Comparison of ENCODE assay signal across 14 cellular contexts in the genomic region with DNA sequence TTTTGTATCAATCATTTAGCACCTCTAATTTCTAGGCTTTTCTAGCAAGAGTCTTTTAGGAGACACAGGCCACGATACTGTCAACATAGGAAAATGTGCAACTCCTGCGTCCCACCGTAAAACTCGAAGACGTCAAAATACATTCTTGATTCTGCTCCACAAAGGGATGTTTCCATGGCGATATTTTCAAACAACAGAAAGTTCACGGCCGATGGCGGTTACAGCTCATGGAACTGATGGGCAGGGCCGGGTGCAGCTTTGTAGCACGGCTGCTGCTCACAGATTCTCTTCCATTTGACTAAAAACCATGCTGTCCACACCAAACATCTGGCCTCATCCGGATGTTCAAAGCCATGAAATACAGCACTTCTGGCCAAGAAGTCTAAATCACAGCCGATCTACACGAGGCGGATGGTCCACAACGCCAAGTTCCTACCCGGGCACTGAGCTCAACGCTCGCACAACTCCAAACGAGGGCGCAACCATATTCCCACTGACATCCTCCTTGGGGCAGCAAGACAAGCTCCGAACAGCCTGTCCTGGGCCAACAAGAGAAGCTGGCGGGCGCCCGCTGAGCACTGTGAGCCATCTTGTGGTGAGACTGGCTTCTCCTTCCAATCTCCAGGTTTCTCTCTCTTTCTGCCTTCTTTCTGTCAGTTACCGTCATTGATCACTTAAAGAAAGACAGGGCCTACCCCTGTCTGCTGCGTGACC.
A peak's percentile ranks its signal among the peaks of the same experiment; 100 is the strongest.
DNase-seq lines count a peak whose midpoint lies in the region; ATAC-seq, FAIRE-seq and TF ChIP-seq lines count a peak whose summit lies in the region.
"Had no signal": no experiment of that assay in that cellular context is flagged by ENCODE, and none has a peak within 500 bp of the region (broad histone marks: within the 10 kb centered on the region; RNA-seq: fewer than 3 reads in every experiment).

No MANE protein-coding gene starts in this region.

- no peak overlapping the region for H3K4me2 ChIP-seq in HepG2 (ENCODE audit: low read depth, low read length)

- no peak for TF ChIP-seq RAD21 in HepG2 (CRISPR knock-in tag; IDR thresholded peaks at IDR 0.05)

- DNase-seq in HepG2 (ENCODE audit: low spot score) = no peak
- no peak for DNase-seq in right lobe of liver
- DNase-seq in astrocyte of the spinal cord (ENCODE audit: low read depth, low spot score) = peak; percentile 25
- no peak for DNase-seq in DMS153 (lab: John Stamatoyannopoulos, UW)
- no peak for DNase-seq in AG08395 (ENCODE audit: low spot score)
- DNase-seq in WERI-Rb-1 = no peak
- DNase-seq: foreskin fibroblast; NCI-H1048; NCI-H524 treated with DMSO at 0.1 percent for 48 hours; occipital lobe; RPMI8226; stimulated activated CD4-positive, alpha-beta T cell treated with anti-CD3 and anti-CD28 coated beads, Interleukin-15, amount 100 ng/mL, for 24 hours had no signal

- peaks cover 63% of the 10 kb centered on the region for H4K20me1 ChIP-seq in HepG2 (ENCODE audit: insufficient read depth, low read length)

- POLR2A ChIA-PET in HepG2 (lab: Yijun Ruan, JAX) = interaction anchor here (0.6 kb wide), 1 partner anchor 35 kb away, joined by 3 read pairs; no protein-coding TSS in a partner anchor

- intact Hi-C loops in HepG2 (cut with micrococcal nuclease; ENCODE audit: unreplicated experiment) (no loop called here), right lobe of liver (cut with DNase I) (no loop called here)

- TF ChIP-seq POLR2A in HepG2 (IDR thresholded peaks at IDR 0.05; ENCODE audit: insufficient read depth in 1 of 2, low read depth in 2 of 2, low read length in 2 of 2) = no peak
- no peak for TF ChIP-seq POLR2A in right lobe of liver (IDR thresholded peaks at IDR 0.05)

- H3K4me1 ChIP-seq in HepG2 (ENCODE audit: insufficient read depth, low read length) (peaks cover 61% of the 10 kb centered on the region), right lobe of liver (peaks cover 0 to 14% (median 3%) of the 10 kb centered on the region in 4 donors), mesodermal cell (ENCODE audit: control insufficient read depth, insufficient read depth, low read length, poor library complexity, severe bottlenecking) (peaks cover 9% of the 10 kb centered on the region)

- no TSS peak for BruUV-seq in HepG2 (replicated peaks; lab: Mats Ljungman, UMichigan)

- H3K27ac ChIP-seq in HepG2 (ENCODE audit: extremely low read length, insufficient read depth, low read length) (no peak overlapping the region), right lobe of liver (no peak overlapping the region), mesodermal cell (ENCODE audit: low read depth, low read length, severe bottlenecking) (peak overlapping the region; percentile 26), WERI-Rb-1 (no peak overlapping the region)

- in situ Hi-C loops in HepG2 (cut with HindIII; ENCODE audit: extremely low pct_ligation_motif_present, low pct_unique_long_range_greater_than_20kb) (no loop called here), astrocyte of the spinal cord (cut with HindIII; ENCODE audit: low sequenced_read_pairs) (no loop called here)

- H3K36me3 ChIP-seq in HepG2 (replicated peaks in 1 of 2; ENCODE audit: control insufficient read depth in 1 of 2, insufficient read depth in 2 of 2, low read length in 2 of 2) (peaks cover 19 to 50% of the 10 kb centered on the region in 2 experiments; a peak in 4 of 5 replicates), right lobe of liver (peaks cover 0 to 5% (median 0%) of the 10 kb centered on the region in 4 donors), mesodermal cell (ENCODE audit: control insufficient read depth, insufficient read depth, low read length) (peaks cover 45% of the 10 kb centered on the region), WERI-Rb-1 (no peaks in the 10 kb centered on the region; the same call in 1 of the 2 replicates)

- H3K79me2 ChIP-seq in HepG2 (ENCODE audit: insufficient read depth, low read length) = peaks cover 66% of the 10 kb centered on the region

- no peak overlapping the region for H3K9ac ChIP-seq in HepG2 (ENCODE audit: insufficient read depth, low read depth, low read length)

- H3K27me3 ChIP-seq in HepG2 (ENCODE audit: control insufficient read depth in 1 of 2, insufficient read depth in 2 of 2, low read length in 2 of 2) (no peaks in the 10 kb centered on the region), right lobe of liver (no peaks in the 10 kb centered on the region), WERI-Rb-1 (ENCODE audit: insufficient read depth, low read depth, severe bottlenecking) (no peaks in the 10 kb centered on the region)

- CTCF ChIA-PET in HepG2 (lab: Yijun Ruan, JAX; ENCODE audit: low intra/inter-chr PET ratio, low total read pairs) = no interaction called here

- TF ChIP-seq EP300 in HepG2 (IDR thresholded peaks at IDR 0.05; ENCODE audit: low read depth in 2 of 2, low read length in 2 of 2) (no peak), HepG2 (CRISPR knock-in tag; IDR thresholded peaks at IDR 0.05; ENCODE audit: borderline replicate concordance) (no peak)

- no peak for FAIRE-seq in HepG2 (lab: Jason Lieb, UNC)

- H2AFZ ChIP-seq in HepG2 (ENCODE audit: low read length) = no peak overlapping the region

- H3K4me3 ChIP-seq in HepG2 (replicated peaks in 1 of 3; ENCODE audit: insufficient read depth in 1 of 3, low read depth in 2 of 3, low read length in 3 of 3) = no peak overlapping the region
- no peak overlapping the region for H3K4me3 ChIP-seq in right lobe of liver
- H3K4me3 ChIP-seq in astrocyte of the spinal cord (ENCODE audit: low read depth, low read length) = no peak overlapping the region
- H3K4me3 ChIP-seq in mesodermal cell (ENCODE audit: extremely low read depth, insufficient read depth, low read length, poor library complexity, severe bottlenecking) = no peak overlapping the region
- H3K4me3 ChIP-seq in WERI-Rb-1 (ENCODE audit: low read depth, low read length) = no peak overlapping the region

- no peaks in the 10 kb centered on the region for H3K9me3 ChIP-seq in HepG2 (ENCODE audit: low read length)
- H3K9me3 ChIP-seq in right lobe of liver = no peaks in the 10 kb centered on the region
- H3K9me3 ChIP-seq in mesodermal cell (ENCODE audit: control insufficient read depth, low read length) = no peaks in the 10 kb centered on the region
- H3K9me3 ChIP-seq in WERI-Rb-1 (ENCODE audit: severe bottlenecking) = no peaks in the 10 kb centered on the region

- WGBS in HepG2 (ENCODE audit: low lambda C conversion rate) = 96% methylated on average over 27 of the region's 27 CpGs
- WGBS in right lobe of liver (ENCODE audit: insufficient coverage, low coverage, low lambda C conversion rate, missing lambda C conversion rate) = 88% methylated on average over 16 of the region's 27 CpGs
- 92 to 94% methylated on average over 24 to 27 of the region's 27 CpGs for WGBS in mesodermal cell (ENCODE audit: insufficient coverage in 2 of 2), 2 experiments

- ATAC-seq in HepG2 (no peak), right lobe of liver (no peak), GM21786 (IDR thresholded peaks at IDR 0.05; ENCODE audit: unreplicated experiment) (no peak)

- TF ChIP-seq CTCF in HepG2 (CRISPR knock-in tag; IDR thresholded peaks at IDR 0.05) (0 out of 2 replicates have a peak, but pooled peaks have one; percentile 3), right lobe of liver (IDR thresholded peaks at IDR 0.05) (no peak), astrocyte of the spinal cord (IDR thresholded peaks at IDR 0.05; ENCODE audit: low read depth, low read length) (no peak), WERI-Rb-1 (IDR thresholded peaks at IDR 0.05; ENCODE audit: low read depth, low read length) (no peak)

TF ChIP-seq in HepG2, 621 proteins besides CTCF, POLR2A, EP300 and RAD21 (continues in another document):
- TF ChIP-seq, protein P1, sequence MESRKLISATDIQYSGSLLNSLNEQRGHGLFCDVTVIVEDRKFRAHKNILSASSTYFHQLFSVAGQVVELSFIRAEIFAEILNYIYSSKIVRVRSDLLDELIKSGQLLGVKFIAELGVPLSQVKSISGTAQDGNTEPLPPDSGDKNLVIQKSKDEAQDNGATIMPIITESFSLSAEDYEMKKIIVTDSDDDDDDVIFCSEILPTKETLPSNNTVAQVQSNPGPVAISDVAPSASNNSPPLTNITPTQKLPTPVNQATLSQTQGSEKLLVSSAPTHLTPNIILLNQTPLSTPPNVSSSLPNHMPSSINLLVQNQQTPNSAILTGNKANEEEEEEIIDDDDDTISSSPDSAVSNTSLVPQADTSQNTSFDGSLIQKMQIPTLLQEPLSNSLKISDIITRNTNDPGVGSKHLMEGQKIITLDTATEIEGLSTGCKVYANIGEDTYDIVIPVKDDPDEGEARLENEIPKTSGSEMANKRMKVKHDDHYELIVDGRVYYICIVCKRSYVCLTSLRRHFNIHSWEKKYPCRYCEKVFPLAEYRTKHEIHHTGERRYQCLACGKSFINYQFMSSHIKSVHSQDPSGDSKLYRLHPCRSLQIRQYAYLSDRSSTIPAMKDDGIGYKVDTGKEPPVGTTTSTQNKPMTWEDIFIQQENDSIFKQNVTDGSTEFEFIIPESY (CRISPR knock-in tag; IDR thresholded peaks at IDR 0.05) = peak; percentile 84
- TF ChIP-seq SRSF1 (optimal IDR thresholded peaks at IDR 0.05; ENCODE audit: low read depth, low read length) (peak; percentile 15), ZNF678 (CRISPR knock-in tag; IDR thresholded peaks at IDR 0.05) (0 out of 2 replicates have a peak, but pooled peaks have one; percentile 38), RBM22 (optimal IDR thresholded peaks at IDR 0.05; ENCODE audit: low read length) (peak; percentile 7)
- TF ChIP-seq, protein P2, sequence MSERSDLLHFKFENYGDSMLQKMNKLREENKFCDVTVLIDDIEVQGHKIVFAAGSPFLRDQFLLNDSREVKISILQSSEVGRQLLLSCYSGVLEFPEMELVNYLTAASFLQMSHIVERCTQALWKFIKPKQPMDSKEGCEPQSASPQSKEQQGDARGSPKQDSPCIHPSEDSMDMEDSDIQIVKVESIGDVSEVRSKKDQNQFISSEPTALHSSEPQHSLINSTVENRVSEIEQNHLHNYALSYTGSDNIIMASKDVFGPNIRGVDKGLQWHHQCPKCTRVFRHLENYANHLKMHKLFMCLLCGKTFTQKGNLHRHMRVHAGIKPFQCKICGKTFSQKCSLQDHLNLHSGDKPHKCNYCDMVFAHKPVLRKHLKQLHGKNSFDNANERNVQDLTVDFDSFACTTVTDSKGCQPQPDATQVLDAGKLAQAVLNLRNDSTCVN (CRISPR knock-in tag; IDR thresholded peaks at IDR 0.05; ENCODE audit: borderline replicate concordance) = no peak
